ENCODE assay signal across 7 cellular contexts in genomic region chr14:70641548-70642312, GRCh38. TPM values are rescaled to one million over a fixed set of nuclear protein-coding genes. Genes with fewer than 3 reads are reported as not detected.
DNase-seq lines count a peak whose midpoint lies in the region; ATAC-seq and TF ChIP-seq lines count a peak whose summit lies in the region.

Gene TTC9, plus strand, starts transcription at chr14:70641916. Its CDS starts 214 bp downstream, at chr14:70642130.

- H3K27ac ChIP-seq in esophagus squamous epithelium: peak within 1 kb of the TSS; percentile 78 to 88 (median 85)

- peak within 1 kb of the TSS; percentile 92 for H3K27ac Mint-ChIP-seq in activated CD4-positive, alpha-beta memory T cell treated with anti-CD3 and anti-CD28 coated beads for 36 hours
- H3K27ac Mint-ChIP-seq in nephron progenitor cell: no peak within 1 kb of the TSS

- H3K27me3 Mint-ChIP-seq in activated CD4-positive, alpha-beta memory T cell treated with anti-CD3 and anti-CD28 coated beads for 36 hours: no peaks in the 10 kb centered on the region
- peaks cover 67% of the 10 kb centered on the region for H3K27me3 Mint-ChIP-seq in nephron progenitor cell (ENCODE audit: low read depth, poor library complexity)

- H3K4me3 Mint-ChIP-seq in activated CD4-positive, alpha-beta memory T cell treated with anti-CD3 and anti-CD28 coated beads for 36 hours: peak within 1 kb of the TSS; percentile 89
- peak within 1 kb of the TSS; percentile 90 for H3K4me3 Mint-ChIP-seq in nephron progenitor cell

- H3K4me1 Mint-ChIP-seq in activated CD4-positive, alpha-beta memory T cell treated with anti-CD3 and anti-CD28 coated beads for 36 hours (ENCODE audit: low read depth): peaks cover 45% of the 10 kb centered on the region
- H3K4me1 Mint-ChIP-seq in nephron progenitor cell: peaks cover 17% of the 10 kb centered on the region

- 0 to 1% methylated on average over 12 to 13 of the region's 106 CpGs for WGBS in esophagus squamous epithelium, 2 donors

- no peaks in the 10 kb centered on the region for H3K36me3 ChIP-seq in esophagus squamous epithelium

- peaks cover 0 to 56% (median 0%) of the 10 kb centered on the region in 4 donors for H3K27me3 ChIP-seq in esophagus squamous epithelium

- CTCF ChIA-PET in activated CD4-positive, alpha-beta memory T cell treated with anti-CD3 and anti-CD28 coated beads for 36 hours (lab: Charles Lee): interaction anchor here (0.6 to 2.1 kb wide), 5 partner anchors 12 to 241 kb away, joined by 4 to 8 read pairs (median 6); no protein-coding TSS in a partner anchor

- POLR2A ChIA-PET in activated CD4-positive, alpha-beta memory T cell treated with anti-CD3 and anti-CD28 coated beads for 36 hours (lab: Charles Lee): interaction anchor here (0.6 to 4.9 kb wide), 6 partner anchors 11 to 875 kb away, joined by 3 to 36 read pairs (median 10); partner anchors contain the start of genes MAP3K9 and SRSF5

- ATAC-seq in HG03196 (IDR thresholded peaks at IDR 0.05; ENCODE audit: unreplicated experiment): peak; percentile 8
- ATAC-seq in GM18909 (IDR thresholded peaks at IDR 0.05; ENCODE audit: poor library complexity, unreplicated experiment): no peak

- TF ChIP-seq POLR2A in esophagus squamous epithelium (IDR thresholded peaks at IDR 0.05): no peak

- no peaks in the 10 kb centered on the region for H3K9me3 ChIP-seq in esophagus squamous epithelium

- H3K4me1 ChIP-seq in esophagus squamous epithelium: peaks cover 0 to 35% (median 8%) of the 10 kb centered on the region in 3 donors

- intact Hi-C loops in activated CD4-positive, alpha-beta memory T cell treated with anti-CD3 and anti-CD28 coated beads for 36 hours (cut with micrococcal nuclease): loop anchor here (2.0 to 10.0 kb wide), 4 partner anchors 41 to 1027 kb away; partner anchors contain the start of genes MAP3K9, MED6 and SUSD6
- intact Hi-C loops in esophagus squamous epithelium (cut with DNase I): no loop called here

- H3K36me3 Mint-ChIP-seq in activated CD4-positive, alpha-beta memory T cell treated with anti-CD3 and anti-CD28 coated beads for 36 hours: peaks cover 2% of the 10 kb centered on the region
- H3K36me3 Mint-ChIP-seq in nephron progenitor cell (ENCODE audit: low read depth): no peaks in the 10 kb centered on the region

- H3K9me3 Mint-ChIP-seq in activated CD4-positive, alpha-beta memory T cell treated with anti-CD3 and anti-CD28 coated beads for 36 hours: no peaks in the 10 kb centered on the region
- no peaks in the 10 kb centered on the region for H3K9me3 Mint-ChIP-seq in nephron progenitor cell

- H3K4me3 ChIP-seq in esophagus squamous epithelium: peak within 1 kb of the TSS; percentile 59 to 80 (median 76)

- TF ChIP-seq CTCF in GM10266 (IDR thresholded peaks at IDR 0.05; ENCODE audit: control insufficient read depth, insufficient read depth, low read depth, missing control alignments) (no peak), esophagus squamous epithelium (IDR thresholded peaks at IDR 0.05) (no peak), nephron progenitor cell (IDR thresholded peaks at IDR 0.05) (no peak)

- DNase-seq in GM10266 (ENCODE audit: extremely low spot score) (peak; percentile 69), esophagus squamous epithelium (lab: John Stamatoyannopoulos, UW) (no peak), nephron progenitor cell (peak; percentile 68), GF-D8 (lab: John Stamatoyannopoulos, UW) (no peak)
- peak; percentile 47 for DNase-seq in activated CD4-positive, alpha-beta memory T cell treated with anti-CD3 and anti-CD28 coated beads for 36 hours

RNA-seq across cellular contexts. Expression of gene TTC9, which starts in this region (rescaled TPM):
- total RNA-seq in activated CD4-positive, alpha-beta memory T cell treated with anti-CD3 and anti-CD28 coated beads for 36 hours: 1 to 10 TPM; 8.6 to 9.5 TPM
- total RNA-seq in esophagus squamous epithelium: 10 to 100 TPM; 22.5 to 50.6 (median 32.5) TPM

Comparison
In these comparisons a context has a peak if more than half of its experiments do, and no peak if none do; other contexts are left out.
1. DNase-seq: peak in GM10266 (single experiment), activated CD4-positive, alpha-beta memory T cell treated with anti-CD3 and anti-CD28 coated beads for 36 hours (single experiment) and nephron progenitor cell (single experiment); none in esophagus squamous epithelium (single experiment) and GF-D8 (single experiment).